Comparison of ENCODE assay signal across 22 cellular contexts in genomic region chr7:39691821-39692220, GRCh38.
A peak's percentile ranks its signal among the peaks of the same experiment; 100 is the strongest.
DNase-seq lines count a peak whose midpoint lies in the region; ATAC-seq, FAIRE-seq and TF ChIP-seq lines count a peak whose summit lies in the region.
"Had no signal": no experiment of that assay in that cellular context is flagged by ENCODE, and none has a peak within 500 bp of the region (broad histone marks: within the 10 kb centered on the region; RNA-seq: fewer than 3 reads in every experiment).

No MANE protein-coding gene starts in this region.

- H3K27me3 Mint-ChIP-seq in CD4-positive, alpha-beta T cell: no peaks in the 10 kb centered on the region
- H3K27me3 Mint-ChIP-seq: activated naive CD8-positive, alpha-beta T cell treated with anti-CD3 and anti-CD28 coated beads, Interleukin-2, amount 10 ng/mL, durations not matched to agents 7 days and 5 days had no signal

- no peaks in the 10 kb centered on the region for H3K9me3 ChIP-seq in fibroblast of lung (ENCODE audit: control insufficient read depth, insufficient read depth, low read depth, low read length)
- no peaks in the 10 kb centered on the region for H3K9me3 ChIP-seq in CD4-positive, alpha-beta T cell (ENCODE audit: control insufficient read depth, low read length)
- H3K9me3 ChIP-seq: left ventricle myocardium inferior, ovary had no signal

- no peaks in the 10 kb centered on the region for H3K27me3 ChIP-seq in ACC112 (ENCODE audit: insufficient read depth, low read length)
- no peaks in the 10 kb centered on the region for H3K27me3 ChIP-seq in fibroblast of lung (ENCODE audit: control insufficient read depth, insufficient read depth, low read length)
- no peaks in the 10 kb centered on the region for H3K27me3 ChIP-seq in CD4-positive, alpha-beta T cell (ENCODE audit: control insufficient read depth, insufficient read depth, low read length)
- H3K27me3 ChIP-seq: ovary had no signal

- peaks cover 92% of the 10 kb centered on the region for H3K36me3 Mint-ChIP-seq in CD4-positive, alpha-beta T cell (ENCODE audit: low read depth)

- CTCF ChIA-PET in CD4-positive, alpha-beta T cell (lab: Charles Lee): no interaction called here

- POLR2A ChIA-PET in CD4-positive, alpha-beta T cell (lab: Charles Lee): no interaction called here

- FAIRE-seq in H54 (lab: Jason Lieb, UNC): peak; percentile 89
- FAIRE-seq: GM12892 had no signal

- H3K4me3 Mint-ChIP-seq in CD4-positive, alpha-beta T cell: no peak overlapping the region
- H3K4me3 Mint-ChIP-seq: activated naive CD8-positive, alpha-beta T cell treated with anti-CD3 and anti-CD28 coated beads, Interleukin-2, amount 10 ng/mL, durations not matched to agents 7 days and 5 days; activated T-cell treated with anti-CD3 and anti-CD28 coated beads, Interleukin-2, amount 50 U/mL, for 72 hours; endodermal cell; GM23338 had no signal

- DNase-seq in H54 (ENCODE audit: insufficient read length, low spot score): peak; percentile 29
- peak; percentile 33 for DNase-seq in amniotic epithelial cell (ENCODE audit: low read depth)
- DNase-seq in fibroblast of lung (ENCODE audit: low read depth in 2 of 2): peak; percentile 71 to 74
- DNase-seq in CD4-positive, alpha-beta T cell: no peak
- DNase-seq in stimulated activated CD4-positive, alpha-beta T cell treated with anti-CD3 and anti-CD28 coated beads, Interleukin-2, amount 100 ng/mL, for 24 hours: no peak
- DNase-seq in HuH-7 (ENCODE audit: low spot score): no peak
- DNase-seq: activated naive CD8-positive, alpha-beta T cell treated with anti-CD3 and anti-CD28 coated beads, Interleukin-2, amount 10 ng/mL, durations not matched to agents 7 days and 5 days; activated T-cell treated with anti-CD3 and anti-CD28 coated beads, Interleukin-2, amount 50 U/mL, for 72 hours; cerebellar nuclear complex; endodermal cell; Kasumi-1; left ventricle myocardium inferior; NCI-H1417 treated with DMSO at 0.1 percent for 48 hours; NCI-H226; ovary had no signal

- H3K4me1 Mint-ChIP-seq in CD4-positive, alpha-beta T cell (ENCODE audit: low read depth): no peaks in the 10 kb centered on the region
- H3K4me1 Mint-ChIP-seq: GM23338 had no signal

- peaks cover 4% of the 10 kb centered on the region for H3K79me2 ChIP-seq in ACC112 (ENCODE audit: control insufficient read depth, insufficient read depth, low read length, unreplicated experiment)
- H3K79me2 ChIP-seq in fibroblast of lung (ENCODE audit: control insufficient read depth, insufficient read depth, low read length): peaks cover 8% of the 10 kb centered on the region

- no peak for TF ChIP-seq POLR2A in H54 (IDR thresholded peaks at IDR 0.05; ENCODE audit: low read depth, low read length)

- H4K20me1 ChIP-seq in fibroblast of lung (ENCODE audit: control insufficient read depth, extremely low read depth, insufficient read depth, low read length): no peaks in the 10 kb centered on the region

- no peak overlapping the region for H3K27ac Mint-ChIP-seq in CD4-positive, alpha-beta T cell
- H3K27ac Mint-ChIP-seq: activated naive CD8-positive, alpha-beta T cell treated with anti-CD3 and anti-CD28 coated beads, Interleukin-2, amount 10 ng/mL, durations not matched to agents 7 days and 5 days; activated T-cell treated with anti-CD3 and anti-CD28 coated beads, Interleukin-2, amount 50 U/mL, for 72 hours; endodermal cell; GM23338 had no signal

- TF ChIP-seq CTCF in fibroblast of lung (conservative IDR thresholded peaks at IDR 0.05 in 1 of 2, IDR thresholded peaks at IDR 0.05 in 1 of 2; ENCODE audit: low read depth in 1 of 2, low read length in 2 of 2): no peak
- no peak for TF ChIP-seq CTCF in CD4-positive, alpha-beta T cell (IDR thresholded peaks at IDR 0.05)

- H3K27ac ChIP-seq in ACC112 (ENCODE audit: low read depth, low read length) (peak overlapping the region; percentile 66), fibroblast of lung (ENCODE audit: insufficient read depth, low read length) (no peak overlapping the region)
- no peak overlapping the region for H3K27ac ChIP-seq in CD4-positive, alpha-beta T cell (ENCODE audit: low read depth, low read length)
- H3K27ac ChIP-seq: left ventricle myocardium inferior, ovary, VCaP had no signal

- no peak overlapping the region for H2AFZ ChIP-seq in ACC112 (ENCODE audit: low read length, unreplicated experiment)
- no peak overlapping the region for H2AFZ ChIP-seq in fibroblast of lung (ENCODE audit: low read length)
- H2AFZ ChIP-seq: GM23338 had no signal

- H3K9ac ChIP-seq in fibroblast of lung (ENCODE audit: insufficient read depth, low read length): no peak overlapping the region

- H3K4me2 ChIP-seq in fibroblast of lung (ENCODE audit: extremely low read depth, insufficient read depth, low read length): no peak overlapping the region
- H3K4me2 ChIP-seq: GM23338 had no signal

- intact Hi-C loops in CD4-positive, alpha-beta T cell (cut with DNase I, micrococcal nuclease): no loop called here

- no peak for ATAC-seq in CD4-positive, alpha-beta T cell (ENCODE audit: poor library complexity)
- no peak for ATAC-seq in GM18498 (IDR thresholded peaks at IDR 0.05; ENCODE audit: unreplicated experiment)
- ATAC-seq: activated T-cell treated with anti-CD3 and anti-CD28 coated beads, Interleukin-2, amount 50 U/mL, for 72 hours; GM23338; Right ventricle myocardium inferior; sciatic nerve had no signal

- peaks cover 12% of the 10 kb centered on the region for H3K36me3 ChIP-seq in ACC112 (ENCODE audit: insufficient read depth, low read length)
- peaks cover 4% of the 10 kb centered on the region for H3K36me3 ChIP-seq in fibroblast of lung (ENCODE audit: control insufficient read depth, insufficient read depth, low read length)
- H3K36me3 ChIP-seq: ovary had no signal

- no peaks in the 10 kb centered on the region for H3K9me3 Mint-ChIP-seq in CD4-positive, alpha-beta T cell
- H3K9me3 Mint-ChIP-seq: endodermal cell, GM23338 had no signal

- H3K4me3 ChIP-seq in ACC112 (ENCODE audit: low read depth, low read length) (no peak overlapping the region), fibroblast of lung (replicated peaks in 1 of 4; ENCODE audit: control extremely low read depth in 1 of 4, insufficient read depth in 1 of 4, low read depth in 3 of 4, low read length in 4 of 4) (no peak overlapping the region)
- H3K4me3 ChIP-seq: GM23338, left ventricle myocardium inferior, ovary had no signal

- peaks cover 31% of the 10 kb centered on the region for H3K4me1 ChIP-seq in ACC112 (ENCODE audit: control insufficient read depth, insufficient read depth, low read length, unreplicated experiment)
- H3K4me1 ChIP-seq in fibroblast of lung (ENCODE audit: control insufficient read depth, extremely low read depth, insufficient read depth, low read length): peaks cover 4% of the 10 kb centered on the region

Comparison
In these comparisons a context has a peak if more than half of its experiments do, and no peak if none do; other contexts are left out.
1. DNase-seq: peak in H54 (single experiment), amniotic epithelial cell (single experiment) and fibroblast of lung (2 of 2); none in CD4-positive, alpha-beta T cell (0 of 10), stimulated activated CD4-positive, alpha-beta T cell treated with anti-CD3 and anti-CD28 coated beads, Interleukin-2, amount 100 ng/mL, for 24 hours (0 of 2) and HuH-7 (single experiment).